Comparison of ENCODE assay signal across 25 cellular contexts in the genomic region with DNA sequence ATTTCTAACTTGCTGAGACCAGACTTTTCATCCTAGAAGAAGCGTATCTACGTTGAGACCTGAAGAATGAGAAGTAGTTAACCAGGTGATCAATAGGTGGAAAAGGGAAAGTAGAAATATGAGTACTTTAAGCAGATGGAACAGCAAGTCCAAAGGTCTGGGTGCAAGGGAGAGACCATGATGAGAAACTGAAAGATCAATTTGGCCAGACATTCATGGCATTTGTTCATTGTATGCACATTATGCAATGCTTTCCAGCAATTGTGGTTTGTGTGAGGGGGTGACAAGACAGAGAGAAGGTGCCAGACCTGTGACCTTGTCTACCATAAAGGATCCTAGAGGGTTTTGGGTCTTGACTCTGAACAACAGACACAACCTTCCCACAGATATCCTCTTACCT.
DNase-seq lines count a peak whose midpoint lies in the region; ATAC-seq and TF ChIP-seq lines count a peak whose summit lies in the region.
"Had no signal": no experiment of that assay in that cellular context is flagged by ENCODE, and none has a peak within 500 bp of the region (broad histone marks: within the 10 kb centered on the region; RNA-seq: fewer than 3 reads in every experiment).

No MANE protein-coding gene starts in this region.

- H3K4me3 Mint-ChIP-seq in GM23338 (no peak overlapping the region), endodermal cell (no peak overlapping the region)
- H3K4me3 Mint-ChIP-seq: CD4-positive, alpha-beta memory T cell had no signal

- H3K79me1 ChIP-seq in trophoblast cell (ENCODE audit: low read length), result peaks cover 5% of the 10 kb centered on the region

- no peaks in the 10 kb centered on the region for H3K79me2 ChIP-seq in GM23338 (replicated peaks; ENCODE audit: insufficient read depth)
- no peaks in the 10 kb centered on the region for H3K79me2 ChIP-seq in trophoblast cell (ENCODE audit: control insufficient read depth, insufficient read depth, low read length, poor library complexity)

- H3K9me2 ChIP-seq in GM23338 (ENCODE audit: insufficient read depth), result 0 out of 2 replicates have a peak, but pooled peaks cover 10% of the 10 kb centered on the region

- H3K23ac ChIP-seq in trophoblast cell (ENCODE audit: low read length), result no peak overlapping the region

- intact Hi-C loops in right lobe of liver (cut with DNase I), result no loop called here

- H2AFZ ChIP-seq in GM23338, result peak overlapping the region; percentile 52; the same call in 1 of the 2 replicates
- H2AFZ ChIP-seq in trophoblast cell (ENCODE audit: insufficient read depth, low read length, poor library complexity), result no peak overlapping the region

- H3K4me3 ChIP-seq in GM23338, result no peak overlapping the region
- H3K4me3 ChIP-seq in endodermal cell (ENCODE audit: low read length), result no peak overlapping the region
- H3K4me3 ChIP-seq in right lobe of liver, result no peak overlapping the region
- no peak overlapping the region for H3K4me3 ChIP-seq in trophoblast cell (ENCODE audit: low read depth, low read length)
- H3K4me3 ChIP-seq: BLaER1 treated with 17β-estradiol and CSF1 and Interleukin-3, amounts not matched to agents 10 nM and 100 nM; GM12878; SJSA1 had no signal

- H4K91ac ChIP-seq in trophoblast cell (ENCODE audit: low read depth, low read length), result peak overlapping the region; percentile 25

- no peaks in the 10 kb centered on the region for H4K20me1 ChIP-seq in GM23338 (replicated peaks; ENCODE audit: insufficient read depth)
- H4K20me1 ChIP-seq: BLaER1 treated with 17β-estradiol and CSF1 and Interleukin-3, amounts not matched to agents 10 nM and 100 nM had no signal

- H3K27ac ChIP-seq in GM23338 (ENCODE audit: low read depth) (no peak overlapping the region), endodermal cell (ENCODE audit: low read depth, low read length) (no peak overlapping the region), right lobe of liver (no peak overlapping the region), trophoblast cell (ENCODE audit: low read depth, low read length) (no peak overlapping the region)
- H3K27ac ChIP-seq: BLaER1 treated with 17β-estradiol and CSF1 and Interleukin-3, amounts not matched to agents 10 nM and 100 nM; HL-60; SJSA1 had no signal

- H3K18ac ChIP-seq in trophoblast cell (ENCODE audit: low read length), result no peak overlapping the region

- H4K8ac ChIP-seq in trophoblast cell (ENCODE audit: low read depth, low read length), result no peak overlapping the region

- H3K9ac ChIP-seq in endodermal cell (ENCODE audit: extremely low read depth, low read length, poor library complexity, severe bottlenecking), result no peak overlapping the region
- no peak overlapping the region for H3K9ac ChIP-seq in trophoblast cell (ENCODE audit: low read length)
- H3K9ac ChIP-seq: BLaER1 treated with 17β-estradiol and CSF1 and Interleukin-3, amounts not matched to agents 10 nM and 100 nM had no signal

- H3K27me3 ChIP-seq in GM23338 (ENCODE audit: insufficient read depth) (no peaks in the 10 kb centered on the region), endodermal cell (ENCODE audit: control insufficient read depth, insufficient read depth, low read length, poor library complexity, severe bottlenecking) (no peaks in the 10 kb centered on the region), right lobe of liver (no peaks in the 10 kb centered on the region), trophoblast cell (ENCODE audit: insufficient read depth, low read length) (no peaks in the 10 kb centered on the region)
- H3K27me3 ChIP-seq: BLaER1 treated with 17β-estradiol and CSF1 and Interleukin-3, amounts not matched to agents 10 nM and 100 nM; SJSA1 had no signal

- H3K9me3 Mint-ChIP-seq in GM23338 (no peaks in the 10 kb centered on the region; the same call in 2 of the 3 replicates), endodermal cell (no peaks in the 10 kb centered on the region)

- TF ChIP-seq CTCF in GM23338 (conservative IDR thresholded peaks at IDR 0.05; ENCODE audit: low read depth in 2 of 2) (no peak), endodermal cell (conservative IDR thresholded peaks at IDR 0.05) (no peak), right lobe of liver (IDR thresholded peaks at IDR 0.05) (no peak)

- no peaks in the 10 kb centered on the region for H3F3A ChIP-seq in GM23338 (replicated peaks; ENCODE audit: low read depth)

- H4K12ac ChIP-seq in trophoblast cell (ENCODE audit: low read depth, low read length), result no peak overlapping the region

- H2BK120ac ChIP-seq in trophoblast cell (ENCODE audit: insufficient read depth, low read length, poor library complexity), result peak overlapping the region; percentile 8

- H3K27ac Mint-ChIP-seq in GM23338, result no peak overlapping the region
- peak overlapping the region; percentile 0 for H3K27ac Mint-ChIP-seq in endodermal cell
- H3K27ac Mint-ChIP-seq: CD4-positive, alpha-beta memory T cell had no signal

- H3K9me3 ChIP-seq in endodermal cell (ENCODE audit: control insufficient read depth, low read length), result peaks cover 9% of the 10 kb centered on the region
- no peaks in the 10 kb centered on the region for H3K9me3 ChIP-seq in right lobe of liver
- H3K9me3 ChIP-seq in trophoblast cell (ENCODE audit: insufficient read depth, low read depth, low read length), result no peaks in the 10 kb centered on the region
- H3K9me3 ChIP-seq: SJSA1 had no signal

- DNase-seq in GM23338 (ENCODE audit: low spot score), result no peak
- DNase-seq in endodermal cell, result no peak
- no peak for DNase-seq in right lobe of liver
- DNase-seq in trophoblast cell, result no peak
- DNase-seq in mucosa of gallbladder (ENCODE audit: low spot score), result no peak
- DNase-seq in NCI-H2107 treated with DMSO at 0.1 percent for 48 hours (lab: John Stamatoyannopoulos, UW; ENCODE audit: unreplicated experiment), result no peak
- DNase-seq: AML-193; CD4-positive, alpha-beta memory T cell; COR-L47; DMS79; EL; GDM1; MV-4-11; NCI-H1105; NCI-H1436 treated with DMSO at 0.1 percent for 48 hours; NCI-H1930; NCI-H226; NCI-H510A; Right ventricle myocardium superior; RPMI8226 had no signal

- H3K36me3 ChIP-seq in GM23338 (ENCODE audit: insufficient read depth), result no peaks in the 10 kb centered on the region
- no peaks in the 10 kb centered on the region for H3K36me3 ChIP-seq in endodermal cell (ENCODE audit: control insufficient read depth, insufficient read depth, low read length)
- H3K36me3 ChIP-seq in right lobe of liver, result no peaks in the 10 kb centered on the region
- H3K36me3 ChIP-seq in trophoblast cell (ENCODE audit: control insufficient read depth in 1 of 2, insufficient read depth in 2 of 2, low read length in 2 of 2), result no peaks in the 10 kb centered on the region
- H3K36me3 ChIP-seq: BLaER1 treated with 17β-estradiol and CSF1 and Interleukin-3, amounts not matched to agents 10 nM and 100 nM; SJSA1 had no signal

- ATAC-seq in GM23338 (no peak), right lobe of liver (peak in 3 of 4 donors; percentile 24 to 69 (median 38)), GM21528 (IDR thresholded peaks at IDR 0.05; ENCODE audit: low FRiP score, unreplicated experiment) (no peak)
- ATAC-seq: GM12878 had no signal

- H3K4me2 ChIP-seq in GM23338 (peak overlapping the region; percentile 52), trophoblast cell (ENCODE audit: low read length) (no peak overlapping the region)

- no peak overlapping the region for H3K14ac ChIP-seq in trophoblast cell (ENCODE audit: low read length)

- H3K36me3 Mint-ChIP-seq in GM23338 (ENCODE audit: low read depth), result no peaks in the 10 kb centered on the region
- no peaks in the 10 kb centered on the region for H3K36me3 Mint-ChIP-seq in endodermal cell (ENCODE audit: low read depth)
- H3K36me3 Mint-ChIP-seq: CD4-positive, alpha-beta memory T cell had no signal

- H2BK12ac ChIP-seq in trophoblast cell (ENCODE audit: low read length), result peak overlapping the region; percentile 12

- no peak overlapping the region for H3K4ac ChIP-seq in trophoblast cell (ENCODE audit: low read depth, low read length)

- H3K4me1 ChIP-seq in GM23338 (ENCODE audit: insufficient read depth), result peaks cover 26% of the 10 kb centered on the region
- peaks cover 9% of the 10 kb centered on the region for H3K4me1 ChIP-seq in endodermal cell (ENCODE audit: control insufficient read depth, insufficient read depth, low read length)
- H3K4me1 ChIP-seq in right lobe of liver, result peaks cover 0 to 3% (median 0%) of the 10 kb centered on the region in 4 donors
- peaks cover 7 to 13% of the 10 kb centered on the region in 2 experiments for H3K4me1 ChIP-seq in trophoblast cell (ENCODE audit: control insufficient read depth in 1 of 2, insufficient read depth in 2 of 2, low read length in 2 of 2)

- peaks cover 36% of the 10 kb centered on the region for H3K4me1 Mint-ChIP-seq in GM23338
- H3K4me1 Mint-ChIP-seq in endodermal cell, result peaks cover 56% of the 10 kb centered on the region
- H3K4me1 Mint-ChIP-seq: CD4-positive, alpha-beta memory T cell had no signal

- no peak for TF ChIP-seq POLR2A in right lobe of liver (IDR thresholded peaks at IDR 0.05)

- H2BK5ac ChIP-seq in trophoblast cell (ENCODE audit: low read depth, low read length, poor library complexity), result no peak overlapping the region

- no peak overlapping the region for H2AK5ac ChIP-seq in trophoblast cell (ENCODE audit: low read length)

- 87 to 92% methylated on average over 2 of the region's 2 CpGs for WGBS in endodermal cell (ENCODE audit: insufficient coverage in 1 of 2, insufficient read length in 1 of 2), 2 experiments
- WGBS in right lobe of liver (ENCODE audit: insufficient coverage, low coverage, low lambda C conversion rate, missing lambda C conversion rate), result 62% methylated on average over 2 of the region's 2 CpGs
- no CpG with 5 or more reads among the region's 2 CpGs for WGBS in trophoblast cell (ENCODE audit: extremely low coverage, insufficient coverage, insufficient read length)

- H3K27me3 Mint-ChIP-seq in GM23338 (ENCODE audit: insufficient read depth, low read depth, poor library complexity), result no peaks in the 10 kb centered on the region
- H3K27me3 Mint-ChIP-seq in endodermal cell (ENCODE audit: insufficient read depth), result no peaks in the 10 kb centered on the region

TF ChIP-seq in GM23338, 12 proteins besides CTCF, POLR2A, EP300 and RAD21 (continues in another document):
- TF ChIP-seq JUNB (IDR thresholded peaks at IDR 0.05; ENCODE audit: unreplicated experiment), result no peak
- no peak for TF ChIP-seq STAT1 (IDR thresholded peaks at IDR 0.05; ENCODE audit: unreplicated experiment)

Comparison
In these comparisons a context has a peak if more than half of its experiments do, and no peak if none do; other contexts are left out.
1. ATAC-seq: peak in right lobe of liver (3 of 4); none in GM23338 (single experiment) and GM21528 (single experiment).